1 cellular context compared by ENCODE assay signal in genomic region chr3:197547618-197548017, GRCh38.
A peak's percentile ranks its signal among the peaks of the same experiment; 100 is the strongest.
TF ChIP-seq lines count a peak whose summit lies in the region.

No MANE protein-coding gene starts in this region.

TF ChIP-seq in HepG2, 621 proteins besides CTCF, POLR2A, EP300 and RAD21 (continued from another document):
- TF ChIP-seq RNF219 (CRISPR knock-in tag; IDR thresholded peaks at IDR 0.05) (no peak), ETV5 (CRISPR knock-in tag; IDR thresholded peaks at IDR 0.05; ENCODE audit: borderline replicate concordance) (no peak), MATR3 (CRISPR knock-in tag; IDR thresholded peaks at IDR 0.05) (no peak), POLR2AphosphoS2 (IDR thresholded peaks at IDR 0.05; ENCODE audit: low read depth, low read length) (no peak), U2AF2 (IDR thresholded peaks at IDR 0.05; ENCODE audit: low read depth, low read length) (no peak), ZNF142 (CRISPR knock-in tag; IDR thresholded peaks at IDR 0.05) (no peak), RORA (CRISPR knock-in tag; IDR thresholded peaks at IDR 0.05) (no peak), MTA1 (CRISPR knock-in tag; IDR thresholded peaks at IDR 0.05; ENCODE audit: borderline replicate concordance) (peak; percentile 48; the same call in 1 of the 2 replicates), ZNF224 (CRISPR knock-in tag; IDR thresholded peaks at IDR 0.05) (no peak), ZNF788 (CRISPR knock-in tag; IDR thresholded peaks at IDR 0.05; ENCODE audit: borderline replicate concordance) (peak; percentile 27; the same call in 1 of the 2 replicates), NAIF1 (CRISPR knock-in tag; IDR thresholded peaks at IDR 0.05; ENCODE audit: borderline replicate concordance) (no peak), ZFP90 (CRISPR knock-in tag; IDR thresholded peaks at IDR 0.05; ENCODE audit: borderline replicate concordance) (no peak), SPEN (CRISPR knock-in tag; IDR thresholded peaks at IDR 0.05; ENCODE audit: low read depth) (peak; percentile 29; the same call in 1 of the 2 replicates), ZNF644 (CRISPR knock-in tag; IDR thresholded peaks at IDR 0.05; ENCODE audit: low read depth) (no peak), ZFP36L2 (CRISPR knock-in tag; IDR thresholded peaks at IDR 0.05) (no peak), MTERF4 (CRISPR knock-in tag; IDR thresholded peaks at IDR 0.05) (no peak), TBX2 (CRISPR knock-in tag; IDR thresholded peaks at IDR 0.05; ENCODE audit: borderline replicate concordance) (peak; percentile 45; the same call in 1 of the 2 replicates), SRSF9 (IDR thresholded peaks at IDR 0.05; ENCODE audit: borderline replicate concordance, insufficient read depth, low read depth, low read length, poor library complexity, severe bottlenecking) (no peak), GABPB1 (CRISPR knock-in tag; IDR thresholded peaks at IDR 0.05) (no peak), MEF2D (CRISPR knock-in tag; IDR thresholded peaks at IDR 0.05) (no peak), ARNT (IDR thresholded peaks at IDR 0.05) (no peak), MYNN (CRISPR knock-in tag; IDR thresholded peaks at IDR 0.05; ENCODE audit: low read depth) (no peak), ZNF530 (CRISPR knock-in tag; IDR thresholded peaks at IDR 0.05; ENCODE audit: low read depth) (no peak), RFXANK (CRISPR knock-in tag; IDR thresholded peaks at IDR 0.05) (0 out of 2 replicates have a peak, but pooled peaks have one; percentile 31)
